19 cellular contexts compared by ENCODE assay signal in the genomic region with DNA sequence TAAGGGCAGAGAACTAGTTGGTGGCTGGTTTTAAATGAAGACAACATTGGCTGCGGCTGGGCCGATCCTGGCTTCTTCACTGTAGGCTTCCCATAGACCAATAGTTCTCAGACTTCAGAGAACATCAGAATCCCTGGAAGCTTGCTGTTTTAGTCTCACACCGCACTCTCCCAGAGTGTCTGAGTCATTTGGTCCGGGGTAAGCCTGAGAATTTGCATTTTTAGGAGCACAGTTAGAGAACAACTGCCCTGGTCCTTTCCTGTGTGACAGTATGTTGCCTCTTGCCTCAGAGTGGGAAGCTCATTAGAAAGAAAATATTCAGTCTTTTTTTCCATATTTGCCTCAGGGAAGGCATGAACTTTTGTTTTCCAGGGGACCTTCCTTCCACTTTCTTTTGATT.
A peak's percentile ranks its signal among the peaks of the same experiment; 100 is the strongest.
DNase-seq lines count a peak whose midpoint lies in the region; ATAC-seq lines count a peak whose summit lies in the region.
"Had no signal": no experiment of that assay in that cellular context is flagged by ENCODE, and none has a peak within 500 bp of the region (broad histone marks: within the 10 kb centered on the region; RNA-seq: fewer than 3 reads in every experiment).

No MANE protein-coding gene starts in this region.

- no peak for ATAC-seq in HG02763 (IDR thresholded peaks at IDR 0.05; ENCODE audit: unreplicated experiment)
- ATAC-seq: CD8-positive, alpha-beta T cell had no signal

- no peak overlapping the region for H2AK5ac ChIP-seq in mesendoderm (ENCODE audit: low read length)

- no peak overlapping the region for H3K4me3 ChIP-seq in mesendoderm (ENCODE audit: low read length)
- H3K4me3 ChIP-seq: BLaER1, HAP-1 had no signal

- H3K23ac ChIP-seq in mesendoderm (ENCODE audit: low read length), result no peak overlapping the region

- no peaks in the 10 kb centered on the region for H3K36me3 ChIP-seq in mesendoderm (ENCODE audit: control insufficient read depth, insufficient read depth, low read length)
- H3K36me3 ChIP-seq: BLaER1, HAP-1 had no signal

- H2BK120ac ChIP-seq in mesendoderm (ENCODE audit: low read depth, low read length), result peak overlapping the region; percentile 45

- DNase-seq in COLO829 (ENCODE audit: low spot score) (peak; percentile 8), NCI-H460 (ENCODE audit: extremely low read depth, low read depth) (peak; percentile 49), foreskin melanocyte (peak; percentile 15), mesendoderm (peak; percentile 64), posterior vena cava (ENCODE audit: low spot score) (no peak), NCI-H2029 treated with DMSO at 0.1 percent for 48 hours (lab: John Stamatoyannopoulos, UW) (no peak), HT-29 (ENCODE audit: low spot score) (no peak)
- DNase-seq: CD4-positive, CD25-positive, alpha-beta regulatory T cell; CD8-positive, alpha-beta T cell; DMS 273 treated with DMSO at 0.1 percent for 48 hours; DMS79; GF-D8; GOT3; HFFc6 had no signal

- no peak overlapping the region for H3K56ac ChIP-seq in mesendoderm (ENCODE audit: low read length)

- H3K18ac ChIP-seq in mesendoderm (ENCODE audit: low read length), result no peak overlapping the region

- H3K4me1 ChIP-seq in mesendoderm (ENCODE audit: control insufficient read depth, low read depth, low read length), result no peaks in the 10 kb centered on the region
- H3K4me1 ChIP-seq: BLaER1, HAP-1 had no signal

- no peak overlapping the region for H4K5ac ChIP-seq in mesendoderm (ENCODE audit: low read length)

- intact Hi-C loops in posterior vena cava (cut with DNase I), result no loop called here

- no peak overlapping the region for H3K27ac ChIP-seq in mesendoderm (ENCODE audit: low read depth, low read length)
- H3K27ac ChIP-seq: 22Rv1, BLaER1, C4-2B had no signal

- no peak overlapping the region for H2BK5ac ChIP-seq in mesendoderm (ENCODE audit: low read length)

- H3K4me2 ChIP-seq in mesendoderm (ENCODE audit: low read length), result no peak overlapping the region
- H3K4me2 ChIP-seq: BLaER1 had no signal

- no peak overlapping the region for H2BK15ac ChIP-seq in mesendoderm (replicated peaks; ENCODE audit: low read depth)

- H4K8ac ChIP-seq in mesendoderm (ENCODE audit: low read depth, low read length), result no peak overlapping the region

- no peak overlapping the region for H3K4ac ChIP-seq in mesendoderm (ENCODE audit: low read depth, low read length)

- no peaks in the 10 kb centered on the region for H3K79me2 ChIP-seq in mesendoderm (ENCODE audit: control insufficient read depth, insufficient read depth, low read length)

- H3K27me3 ChIP-seq in mesendoderm (ENCODE audit: insufficient read depth, low read length, poor library complexity), result no peaks in the 10 kb centered on the region
- H3K27me3 ChIP-seq: BLaER1 had no signal

- WGBS in mesendoderm (ENCODE audit: extremely low coverage, insufficient coverage, low lambda C conversion rate), result no CpG with 5 or more reads among the region's 4 CpGs

- H3K79me1 ChIP-seq in mesendoderm (ENCODE audit: low read length), result no peaks in the 10 kb centered on the region

- H3K9ac ChIP-seq in mesendoderm (ENCODE audit: low read length), result no peak overlapping the region
- H3K9ac ChIP-seq: BLaER1 had no signal

Comparison
In these comparisons a context has a peak if more than half of its experiments do, and no peak if none do; other contexts are left out.
1. DNase-seq: peak in COLO829 (single experiment), NCI-H460 (single experiment), foreskin melanocyte (single experiment) and mesendoderm (single experiment); none in posterior vena cava (single experiment), NCI-H2029 treated with DMSO at 0.1 percent for 48 hours (single experiment) and HT-29 (single experiment).